19 cellular contexts compared by ENCODE assay signal in the genomic region with DNA sequence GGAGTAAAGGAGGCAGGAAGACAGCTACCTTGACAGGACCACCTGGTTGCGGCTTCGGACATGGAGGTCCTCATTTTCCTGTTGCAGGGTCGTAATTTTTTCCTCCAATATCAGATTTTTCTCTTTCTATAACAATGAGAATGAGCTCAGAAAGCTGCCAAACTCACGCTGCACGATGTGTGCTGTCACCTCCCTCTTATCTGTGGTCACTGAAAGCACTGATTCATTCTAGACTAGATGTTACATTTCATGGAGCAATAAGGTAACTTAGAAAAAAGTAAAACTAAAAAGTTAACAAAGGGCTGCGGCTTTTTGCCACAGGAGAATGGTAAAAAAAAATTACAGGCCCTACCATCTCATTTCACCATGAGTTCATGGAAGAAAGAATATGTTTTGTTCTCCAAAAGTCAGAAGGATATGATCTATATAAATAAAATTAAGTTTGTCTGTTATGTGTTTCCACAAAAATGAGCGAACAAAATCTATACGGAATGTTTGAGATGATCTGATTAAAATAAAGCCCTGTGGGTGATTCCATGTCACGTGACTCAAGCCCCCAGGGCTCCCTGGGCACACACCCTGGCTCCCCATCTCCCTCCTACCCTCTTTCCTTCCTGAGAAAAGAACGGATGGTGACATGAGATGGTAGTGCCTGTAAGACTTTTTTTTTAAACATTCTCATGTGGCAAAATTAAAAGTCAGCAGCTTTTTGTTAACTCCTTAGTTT. TPM values are rescaled to one million over a fixed set of nuclear protein-coding genes. Genes with fewer than 3 reads are reported as not detected.
DNase-seq lines count a peak whose midpoint lies in the region; ATAC-seq and TF ChIP-seq lines count a peak whose summit lies in the region.
"Had no signal": no experiment of that assay in that cellular context is flagged by ENCODE, and none has a peak within 500 bp of the region (broad histone marks: within the 10 kb centered on the region; RNA-seq: fewer than 3 reads in every experiment).

No MANE protein-coding gene starts in this region.

- H3K9me3 ChIP-seq in cardiac muscle cell (ENCODE audit: low read depth) (no peaks in the 10 kb centered on the region), heart right ventricle (peaks cover 0 to 10% (median 6%) of the 10 kb centered on the region in 11 donors)
- H3K9me3 ChIP-seq: Peyer's patch had no signal

- H3K4me3 Mint-ChIP-seq in activated T-helper 17 cell treated with anti-CD3 and anti-CD28 coated beads, Interleukin-2, amount 50 U/mL, for 72 hours, result no peak overlapping the region
- H3K4me3 Mint-ChIP-seq: CD4-positive, alpha-beta memory T cell had no signal

- H3K9me3 Mint-ChIP-seq in activated T-helper 17 cell treated with anti-CD3 and anti-CD28 coated beads, Interleukin-2, amount 50 U/mL, for 72 hours, result no peaks in the 10 kb centered on the region

- peak overlapping the region; percentile 20 for H3K27ac Mint-ChIP-seq in activated T-helper 17 cell treated with anti-CD3 and anti-CD28 coated beads, Interleukin-2, amount 50 U/mL, for 72 hours

- H3K4me3 ChIP-seq in cardiac muscle cell, result no peak overlapping the region
- no peak overlapping the region for H3K4me3 ChIP-seq in heart right ventricle
- H3K4me3 ChIP-seq: Peyer's patch had no signal

- H3K27me3 ChIP-seq in cardiac muscle cell (no peaks in the 10 kb centered on the region), heart right ventricle (no peaks in the 10 kb centered on the region)
- H3K27me3 ChIP-seq: Peyer's patch had no signal

- no peaks in the 10 kb centered on the region for H3K27me3 Mint-ChIP-seq in activated T-helper 17 cell treated with anti-CD3 and anti-CD28 coated beads, Interleukin-2, amount 50 U/mL, for 72 hours
- H3K27me3 Mint-ChIP-seq: CD4-positive, alpha-beta memory T cell had no signal

- H3K4me1 ChIP-seq in cardiac muscle cell (ENCODE audit: low read depth) (no peaks in the 10 kb centered on the region), heart right ventricle (peaks cover 0 to 13% (median 0%) of the 10 kb centered on the region in 9 donors)
- H3K4me1 ChIP-seq: Peyer's patch had no signal

- WGBS in heart right ventricle, 2 donors, result 89 to 90% methylated on average over 10 of the region's 10 CpGs

- H3K36me3 Mint-ChIP-seq in activated T-helper 17 cell treated with anti-CD3 and anti-CD28 coated beads, Interleukin-2, amount 50 U/mL, for 72 hours (ENCODE audit: low read depth), result peaks cover 71% of the 10 kb centered on the region

- ATAC-seq in heart right ventricle, result no peak
- no peak for ATAC-seq in activated T-helper 17 cell treated with anti-CD3 and anti-CD28 coated beads, Interleukin-2, amount 50 U/mL, for 72 hours (replicated peaks)
- no peak for ATAC-seq in GM21529 (IDR thresholded peaks at IDR 0.05; ENCODE audit: unreplicated experiment)

- TF ChIP-seq CTCF in cardiac muscle cell (IDR thresholded peaks at IDR 0.05; ENCODE audit: low read depth, low read length), result no peak
- TF ChIP-seq CTCF in heart right ventricle (IDR thresholded peaks at IDR 0.05), result no peak

- peak in 1 of 2 donors; percentile 25 for DNase-seq in cardiac muscle cell (ENCODE audit: low read depth in 1 of 2, low spot score in 1 of 2)
- no peak for DNase-seq in heart right ventricle
- peak; percentile 2 for DNase-seq in mesenteric fat pad (ENCODE audit: low spot score)
- DNase-seq in NCI-H2196 treated with DMSO at 0.1 percent for 48 hours (lab: John Stamatoyannopoulos, UW; ENCODE audit: unreplicated experiment), result no peak
- DNase-seq in middle frontal gyrus (ENCODE audit: extremely low spot score, low spot score), result no peak
- DNase-seq: AML-193; CD4-positive, alpha-beta memory T cell; DND-41; GF-D8; MM.1S; NCI-H1105; NCI-H187; NCI-H446 treated with DMSO at 0.1 percent for 48 hours; NCI-H82; Peyer's patch; Right ventricle myocardium superior had no signal

- intact Hi-C loops in heart right ventricle (cut with DNase I), result no loop called here

- peaks cover 4% of the 10 kb centered on the region for H3K4me1 Mint-ChIP-seq in activated T-helper 17 cell treated with anti-CD3 and anti-CD28 coated beads, Interleukin-2, amount 50 U/mL, for 72 hours

- H3K27ac ChIP-seq in cardiac muscle cell (peak overlapping the region; percentile 22), heart right ventricle (no peak overlapping the region)
- H3K27ac ChIP-seq: KMS-11, Peyer's patch had no signal

- H3K36me3 ChIP-seq in cardiac muscle cell (peaks cover 6% of the 10 kb centered on the region), heart right ventricle (peaks cover 0 to 93% (median 19%) of the 10 kb centered on the region in 9 donors)

RNA-seq across cellular contexts. Expression of gene ANXA6, which starts 26.9 kb away (rescaled TPM):
- total RNA-seq in cardiac muscle cell, result 628 and 658 TPM in 2 replicates
- 404 and 448 TPM in 2 replicates for polyA plus RNA-seq in cardiac muscle cell
- 100 to 1,000 TPM; 182 to 275 (median 219) TPM for total RNA-seq in heart right ventricle
- 100 to 1,000 TPM; 137 to 162 TPM for polyA plus RNA-seq in heart right ventricle
- total RNA-seq in activated T-helper 17 cell treated with anti-CD3 and anti-CD28 coated beads, Interleukin-2, amount 50 U/mL, for 72 hours, result 100 to 1,000 TPM; 432 to 559 TPM
- total RNA-seq in mesenteric fat pad, result 631 TPM

RNA-seq across cellular contexts. Expression of gene CCDC69, which starts 39.4 kb away (rescaled TPM):
- total RNA-seq in cardiac muscle cell (85.4 and 104 TPM in 2 replicates), heart right ventricle (100 to 1,000 TPM in 7 of 10 donors, 10 to 100 TPM in 3; 74.9 to 172 (median 104) TPM), mesenteric fat pad (184 TPM)
- polyA plus RNA-seq in cardiac muscle cell (70.4 and 102 TPM in 2 replicates), heart right ventricle (100 to 1,000 TPM in 1 of 2 donors, 10 to 100 TPM in 1; 50.8 to 191 TPM)
- 10 to 100 TPM; 27.4 to 40.1 TPM for total RNA-seq in activated T-helper 17 cell treated with anti-CD3 and anti-CD28 coated beads, Interleukin-2, amount 50 U/mL, for 72 hours
